1 cellular context compared by ENCODE assay signal in the genomic region with DNA sequence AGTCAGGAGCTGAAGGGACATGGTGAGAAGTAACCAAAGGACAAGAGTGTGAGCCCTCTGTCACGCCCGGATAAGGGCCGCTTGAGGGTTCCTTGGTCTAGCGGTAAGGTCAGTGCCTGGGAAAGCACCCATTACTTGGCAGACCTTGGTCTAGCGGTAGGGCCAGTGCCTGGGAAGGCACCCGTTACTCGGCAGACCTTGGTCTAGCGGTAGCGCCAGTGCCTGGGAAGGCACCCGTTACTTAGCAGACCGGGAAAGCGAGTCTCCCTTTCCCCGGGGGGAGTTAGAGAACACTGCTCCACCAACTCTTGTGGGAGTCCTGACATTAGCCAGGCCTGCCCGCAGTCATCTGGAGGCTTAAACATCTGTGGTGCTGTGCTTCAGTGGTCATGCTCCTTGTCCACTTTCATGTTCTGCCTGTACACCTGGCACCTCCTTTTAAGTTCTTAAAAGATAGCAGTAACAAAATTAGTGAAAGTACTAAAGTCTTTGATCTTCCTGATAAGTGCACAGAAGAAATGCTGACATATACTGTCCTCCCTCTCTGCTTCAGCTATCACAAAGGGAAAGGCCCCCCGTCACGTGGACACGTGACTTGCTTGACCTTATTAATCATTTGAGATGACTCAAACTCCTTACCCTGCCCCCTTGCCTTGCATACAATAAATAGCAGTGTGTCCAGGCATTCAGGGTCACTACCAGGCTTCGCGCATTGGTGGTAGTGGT.
TF ChIP-seq lines count a peak whose summit lies in the region.

No MANE protein-coding gene starts in this region.

TF ChIP-seq in WTC11, 78 proteins besides CTCF, POLR2A, EP300 and RAD21 (continued from another document):
- TF ChIP-seq, protein P1, sequence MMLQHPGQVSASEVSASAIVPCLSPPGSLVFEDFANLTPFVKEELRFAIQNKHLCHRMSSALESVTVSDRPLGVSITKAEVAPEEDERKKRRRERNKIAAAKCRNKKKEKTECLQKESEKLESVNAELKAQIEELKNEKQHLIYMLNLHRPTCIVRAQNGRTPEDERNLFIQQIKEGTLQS (CRISPR knock-in tag; conservative IDR thresholded peaks at IDR 0.05), result no peak
- TF ChIP-seq, protein P2, sequence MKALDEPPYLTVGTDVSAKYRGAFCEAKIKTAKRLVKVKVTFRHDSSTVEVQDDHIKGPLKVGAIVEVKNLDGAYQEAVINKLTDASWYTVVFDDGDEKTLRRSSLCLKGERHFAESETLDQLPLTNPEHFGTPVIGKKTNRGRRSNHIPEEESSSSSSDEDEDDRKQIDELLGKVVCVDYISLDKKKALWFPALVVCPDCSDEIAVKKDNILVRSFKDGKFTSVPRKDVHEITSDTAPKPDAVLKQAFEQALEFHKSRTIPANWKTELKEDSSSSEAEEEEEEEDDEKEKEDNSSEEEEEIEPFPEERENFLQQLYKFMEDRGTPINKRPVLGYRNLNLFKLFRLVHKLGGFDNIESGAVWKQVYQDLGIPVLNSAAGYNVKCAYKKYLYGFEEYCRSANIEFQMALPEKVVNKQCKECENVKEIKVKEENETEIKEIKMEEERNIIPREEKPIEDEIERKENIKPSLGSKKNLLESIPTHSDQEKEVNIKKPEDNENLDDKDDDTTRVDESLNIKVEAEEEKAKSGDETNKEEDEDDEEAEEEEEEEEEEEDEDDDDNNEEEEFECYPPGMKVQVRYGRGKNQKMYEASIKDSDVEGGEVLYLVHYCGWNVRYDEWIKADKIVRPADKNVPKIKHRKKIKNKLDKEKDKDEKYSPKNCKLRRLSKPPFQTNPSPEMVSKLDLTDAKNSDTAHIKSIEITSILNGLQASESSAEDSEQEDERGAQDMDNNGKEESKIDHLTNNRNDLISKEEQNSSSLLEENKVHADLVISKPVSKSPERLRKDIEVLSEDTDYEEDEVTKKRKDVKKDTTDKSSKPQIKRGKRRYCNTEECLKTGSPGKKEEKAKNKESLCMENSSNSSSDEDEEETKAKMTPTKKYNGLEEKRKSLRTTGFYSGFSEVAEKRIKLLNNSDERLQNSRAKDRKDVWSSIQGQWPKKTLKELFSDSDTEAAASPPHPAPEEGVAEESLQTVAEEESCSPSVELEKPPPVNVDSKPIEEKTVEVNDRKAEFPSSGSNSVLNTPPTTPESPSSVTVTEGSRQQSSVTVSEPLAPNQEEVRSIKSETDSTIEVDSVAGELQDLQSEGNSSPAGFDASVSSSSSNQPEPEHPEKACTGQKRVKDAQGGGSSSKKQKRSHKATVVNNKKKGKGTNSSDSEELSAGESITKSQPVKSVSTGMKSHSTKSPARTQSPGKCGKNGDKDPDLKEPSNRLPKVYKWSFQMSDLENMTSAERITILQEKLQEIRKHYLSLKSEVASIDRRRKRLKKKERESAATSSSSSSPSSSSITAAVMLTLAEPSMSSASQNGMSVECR (CRISPR knock-in tag; IDR thresholded peaks at IDR 0.05; ENCODE audit: borderline replicate concordance), result no peak
- TF ChIP-seq GRHL2 (CRISPR knock-in tag; IDR thresholded peaks at IDR 0.05; ENCODE audit: insufficient replicate concordance, severe bottlenecking), result no peak
- no peak for TF ChIP-seq CREB1 (CRISPR knock-in tag; IDR thresholded peaks at IDR 0.05)
- no peak for TF ChIP-seq ZNF263 (CRISPR knock-in tag; IDR thresholded peaks at IDR 0.05; ENCODE audit: low read depth)
- TF ChIP-seq OVOL2 (CRISPR knock-in tag; IDR thresholded peaks at IDR 0.05; ENCODE audit: borderline replicate concordance), result no peak
- TF ChIP-seq, protein P3, sequence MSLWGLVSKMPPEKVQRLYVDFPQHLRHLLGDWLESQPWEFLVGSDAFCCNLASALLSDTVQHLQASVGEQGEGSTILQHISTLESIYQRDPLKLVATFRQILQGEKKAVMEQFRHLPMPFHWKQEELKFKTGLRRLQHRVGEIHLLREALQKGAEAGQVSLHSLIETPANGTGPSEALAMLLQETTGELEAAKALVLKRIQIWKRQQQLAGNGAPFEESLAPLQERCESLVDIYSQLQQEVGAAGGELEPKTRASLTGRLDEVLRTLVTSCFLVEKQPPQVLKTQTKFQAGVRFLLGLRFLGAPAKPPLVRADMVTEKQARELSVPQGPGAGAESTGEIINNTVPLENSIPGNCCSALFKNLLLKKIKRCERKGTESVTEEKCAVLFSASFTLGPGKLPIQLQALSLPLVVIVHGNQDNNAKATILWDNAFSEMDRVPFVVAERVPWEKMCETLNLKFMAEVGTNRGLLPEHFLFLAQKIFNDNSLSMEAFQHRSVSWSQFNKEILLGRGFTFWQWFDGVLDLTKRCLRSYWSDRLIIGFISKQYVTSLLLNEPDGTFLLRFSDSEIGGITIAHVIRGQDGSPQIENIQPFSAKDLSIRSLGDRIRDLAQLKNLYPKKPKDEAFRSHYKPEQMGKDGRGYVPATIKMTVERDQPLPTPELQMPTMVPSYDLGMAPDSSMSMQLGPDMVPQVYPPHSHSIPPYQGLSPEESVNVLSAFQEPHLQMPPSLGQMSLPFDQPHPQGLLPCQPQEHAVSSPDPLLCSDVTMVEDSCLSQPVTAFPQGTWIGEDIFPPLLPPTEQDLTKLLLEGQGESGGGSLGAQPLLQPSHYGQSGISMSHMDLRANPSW (CRISPR knock-in tag; conservative IDR thresholded peaks at IDR 0.05; ENCODE audit: low read depth), result no peak
- no peak for TF ChIP-seq CREM (CRISPR knock-in tag; IDR thresholded peaks at IDR 0.05)
- TF ChIP-seq AR (CRISPR knock-in tag; IDR thresholded peaks at IDR 0.05), result no peak
